Comparison of ENCODE assay signal across 14 cellular contexts in the genomic region with DNA sequence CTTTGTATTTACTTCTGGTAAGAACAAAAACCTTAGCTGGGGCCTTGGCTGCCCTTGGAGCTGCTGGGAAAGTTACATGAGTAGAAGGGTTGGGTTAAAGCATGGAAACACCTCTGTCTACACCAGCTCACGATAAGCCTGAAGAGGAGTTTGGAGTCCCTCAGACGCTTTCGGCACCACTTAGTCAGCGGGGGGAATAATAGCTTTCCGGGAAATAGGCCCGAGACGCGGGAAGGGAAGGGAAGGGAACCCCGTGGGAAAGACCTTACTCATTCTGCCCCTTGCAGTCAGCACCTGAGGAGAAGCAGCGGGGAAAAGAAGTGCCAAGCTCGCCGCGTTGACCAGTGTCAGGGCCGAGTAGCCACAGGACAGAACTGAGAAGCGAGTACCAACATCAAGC.
DNase-seq lines count a peak whose midpoint lies in the region; ATAC-seq and TF ChIP-seq lines count a peak whose summit lies in the region.
"Had no signal": no experiment of that assay in that cellular context is flagged by ENCODE, and none has a peak within 500 bp of the region (broad histone marks: within the 10 kb centered on the region; RNA-seq: fewer than 3 reads in every experiment).

No MANE protein-coding gene starts in this region.

- no peaks in the 10 kb centered on the region for H3K9me3 ChIP-seq in suprapubic skin
- H3K9me3 ChIP-seq in SJCRH30 (replicated peaks), result no peaks in the 10 kb centered on the region
- H3K9me3 ChIP-seq: BLaER1 treated with 17β-estradiol and CSF1 and Interleukin-3, amounts not matched to agents 10 nM and 100 nM had no signal

- H3K27ac Mint-ChIP-seq in nephron progenitor cell, result peak overlapping the region; percentile 84
- H3K27ac Mint-ChIP-seq: CD4-positive, CD25-positive, alpha-beta regulatory T cell; HFFc6 had no signal

- H3K4me1 Mint-ChIP-seq in nephron progenitor cell, result peaks cover 23% of the 10 kb centered on the region

- TF ChIP-seq CTCF in nephron progenitor cell (IDR thresholded peaks at IDR 0.05) (no peak), suprapubic skin (IDR thresholded peaks at IDR 0.05) (no peak)

- no peaks in the 10 kb centered on the region for H3K36me3 ChIP-seq in suprapubic skin
- H3K36me3 ChIP-seq in SJCRH30, result no peaks in the 10 kb centered on the region
- H3K36me3 ChIP-seq: BLaER1 treated with 17β-estradiol and CSF1 and Interleukin-3, amounts not matched to agents 10 nM and 100 nM had no signal

- peaks cover 3% of the 10 kb centered on the region for H3K27me3 Mint-ChIP-seq in nephron progenitor cell (ENCODE audit: low read depth, poor library complexity)
- H3K27me3 Mint-ChIP-seq: CD4-positive, CD25-positive, alpha-beta regulatory T cell had no signal

- 84% methylated on average over 15 of the region's 15 CpGs for WGBS in suprapubic skin

- peaks cover 9% of the 10 kb centered on the region for H3K4me1 ChIP-seq in suprapubic skin
- H3K4me1 ChIP-seq in SJCRH30, result no peaks in the 10 kb centered on the region

- no peak for TF ChIP-seq POLR2A in suprapubic skin (IDR thresholded peaks at IDR 0.05)

- no peak for ATAC-seq in esophagus mucosa

- H3K9me3 Mint-ChIP-seq in nephron progenitor cell, result no peaks in the 10 kb centered on the region
- H3K9me3 Mint-ChIP-seq: CD4-positive, CD25-positive, alpha-beta regulatory T cell had no signal

- no peak overlapping the region for H3K4me3 ChIP-seq in suprapubic skin
- H3K4me3 ChIP-seq in SJCRH30, result no peak overlapping the region
- H3K4me3 ChIP-seq: BLaER1 treated with 17β-estradiol and CSF1 and Interleukin-3, amounts not matched to agents 10 nM and 100 nM had no signal

- H3K4me3 Mint-ChIP-seq in nephron progenitor cell, result no peak overlapping the region
- H3K4me3 Mint-ChIP-seq: CD4-positive, CD25-positive, alpha-beta regulatory T cell; HFFc6 had no signal

- H3K36me3 Mint-ChIP-seq in nephron progenitor cell (ENCODE audit: low read depth), result no peaks in the 10 kb centered on the region
- H3K36me3 Mint-ChIP-seq: CD4-positive, CD25-positive, alpha-beta regulatory T cell had no signal

- H3K27me3 ChIP-seq in suprapubic skin (peaks cover 3% of the 10 kb centered on the region), SJCRH30 (no peaks in the 10 kb centered on the region)
- H3K27me3 ChIP-seq: BLaER1 treated with 17β-estradiol and CSF1 and Interleukin-3, amounts not matched to agents 10 nM and 100 nM had no signal

- no peak for TF ChIP-seq EP300 in suprapubic skin (IDR thresholded peaks at IDR 0.05)

- DNase-seq in activated CD8-positive, alpha-beta memory T cell treated with anti-CD3 and anti-CD28 coated beads, Interleukin-2, amount 50 U/mL, for 48 hours, result peak; percentile 36
- no peak for DNase-seq in activated CD8-positive, alpha-beta memory T cell treated with anti-CD3 and anti-CD28 coated beads, Interleukin-2, amount 50 U/mL, for 4 hours
- DNase-seq in ecto neural progenitor cell (ENCODE audit: low spot score) (peak; percentile 41), nephron progenitor cell (no peak), suprapubic skin (ENCODE audit: low spot score in 2 of 2) (peak; percentile 39 to 52), SJCRH30 (no peak), NCI-H82 treated with DMSO at 0.1 percent for 48 hours (lab: John Stamatoyannopoulos, UW; ENCODE audit: unreplicated experiment) (no peak)
- DNase-seq: ACHN; CD4-positive, CD25-positive, alpha-beta regulatory T cell; DMS 273 treated with DMSO at 0.1 percent for 48 hours; HCEC 1CT; HFFc6 had no signal

- H3K27ac ChIP-seq in suprapubic skin (no peak overlapping the region), SJCRH30 (no peak overlapping the region)
- H3K27ac ChIP-seq: BLaER1 treated with 17β-estradiol and CSF1 and Interleukin-3, amounts not matched to agents 10 nM and 100 nM had no signal

Comparison
In these comparisons a context has a peak if more than half of its experiments do, and no peak if none do; other contexts are left out.
1. DNase-seq: peak in activated CD8-positive, alpha-beta memory T cell treated with anti-CD3 and anti-CD28 coated beads, Interleukin-2, amount 50 U/mL, for 48 hours (single experiment), ecto neural progenitor cell (single experiment) and suprapubic skin (2 of 2); none in activated CD8-positive, alpha-beta memory T cell treated with anti-CD3 and anti-CD28 coated beads, Interleukin-2, amount 50 U/mL, for 4 hours (single experiment), nephron progenitor cell (single experiment), SJCRH30 (0 of 2) and NCI-H82 treated with DMSO at 0.1 percent for 48 hours (single experiment).